ENCODE assay signal across 13 cellular contexts in genomic region chr12:116427200-116427932, GRCh38.
DNase-seq lines count a peak whose midpoint lies in the region; ATAC-seq and TF ChIP-seq lines count a peak whose summit lies in the region.
"Had no signal": no experiment of that assay in that cellular context is flagged by ENCODE, and none has a peak within 500 bp of the region (broad histone marks: within the 10 kb centered on the region; RNA-seq: fewer than 3 reads in every experiment).

No MANE protein-coding gene starts in this region.

- peak; percentile 74 for DNase-seq in G401 (ENCODE audit: low spot score)
- peak; percentile 98 for DNase-seq in NT2/D1 (ENCODE audit: low read depth, low spot score)
- DNase-seq in fibroblast of pulmonary artery (ENCODE audit: low read depth), result peak; percentile 20
- DNase-seq in osteocyte (ENCODE audit: extremely low spot score, unreplicated experiment), result no peak
- no peak for DNase-seq in GM10248 (ENCODE audit: extremely low spot score)
- no peak for DNase-seq in ecto neural progenitor cell (ENCODE audit: low spot score)
- DNase-seq in A673 (ENCODE audit: low spot score), result no peak
- DNase-seq: activated B cell treated with CpG ODN at 0.5 μM for 24 hours, anterior cingulate cortex, head of caudate nucleus, sigmoid colon had no signal

- intact Hi-C loops in A673 (cut with micrococcal nuclease; ENCODE audit: unreplicated experiment), result no loop called here

- ATAC-seq in GM18505 (IDR thresholded peaks at IDR 0.05; ENCODE audit: unreplicated experiment), result no peak

- H3K27me3 ChIP-seq in NT2/D1 (ENCODE audit: insufficient read depth, insufficient read length) (no peaks in the 10 kb centered on the region), A673 (replicated peaks; ENCODE audit: insufficient read depth, low read depth, low read length, poor library complexity) (no peaks in the 10 kb centered on the region)
- H3K27me3 ChIP-seq: MG63, sigmoid colon had no signal

- in situ Hi-C loops in G401 (cut with HindIII; ENCODE audit: low sequenced_read_pairs), result no loop called here

- peak overlapping the region; percentile 15 for H3K4me3 ChIP-seq in NT2/D1 (ENCODE audit: insufficient read length, low read depth)
- H3K4me3 ChIP-seq in fibroblast of pulmonary artery (replicated peaks; ENCODE audit: low read depth, low read length), result no peak overlapping the region
- no peak overlapping the region for H3K4me3 ChIP-seq in A673 (ENCODE audit: low read depth, low read length, poor library complexity, severe bottlenecking)
- H3K4me3 ChIP-seq: MG63, sigmoid colon had no signal

- no TSS peak for BruUV-seq in A673 (replicated peaks; lab: Mats Ljungman, UMichigan)

- H3K27ac Mint-ChIP-seq in osteocyte (ENCODE audit: unreplicated experiment), result peak overlapping the region; percentile 82
- H3K27ac Mint-ChIP-seq: activated B cell treated with CpG ODN at 0.5 μM for 24 hours had no signal

- no peaks in the 10 kb centered on the region for H3K9me3 Mint-ChIP-seq in osteocyte (ENCODE audit: unreplicated experiment)
- H3K9me3 Mint-ChIP-seq: activated B cell treated with CpG ODN at 0.5 μM for 24 hours had no signal

- peak overlapping the region; percentile 63 for H3K9ac ChIP-seq in NT2/D1 (ENCODE audit: insufficient read length, low read depth)

- no peak overlapping the region for H3K27ac ChIP-seq in A673 (ENCODE audit: low read depth, low read length, poor library complexity, severe bottlenecking)

- no peaks in the 10 kb centered on the region for H3K36me3 Mint-ChIP-seq in osteocyte (ENCODE audit: unreplicated experiment)

- H3K9me3 ChIP-seq in NT2/D1 (ENCODE audit: insufficient read depth, low read length) (peaks cover 2% of the 10 kb centered on the region; the same call in 1 of the 2 replicates), A673 (ENCODE audit: low read depth, low read length, poor library complexity, severe bottlenecking) (no peaks in the 10 kb centered on the region)

- peaks cover 58% of the 10 kb centered on the region for H3K4me1 Mint-ChIP-seq in osteocyte (ENCODE audit: unreplicated experiment)
- H3K4me1 Mint-ChIP-seq: activated B cell treated with CpG ODN at 0.5 μM for 24 hours had no signal

- peak overlapping the region; percentile 27 for H3K4me3 Mint-ChIP-seq in osteocyte (ENCODE audit: unreplicated experiment)
- H3K4me3 Mint-ChIP-seq: activated B cell treated with CpG ODN at 0.5 μM for 24 hours had no signal

- no peak for TF ChIP-seq POLR2A in GM18505 (IDR thresholded peaks at IDR 0.05; ENCODE audit: borderline replicate concordance, extremely low read depth, insufficient read depth, insufficient read length)

- H3K27me3 Mint-ChIP-seq in osteocyte (ENCODE audit: unreplicated experiment), result no peaks in the 10 kb centered on the region
- H3K27me3 Mint-ChIP-seq: activated B cell treated with CpG ODN at 0.5 μM for 24 hours had no signal

- CTCF ChIA-PET in GM10248 (lab: Yijun Ruan, JAX), result no interaction called here
- CTCF ChIA-PET in A673 (lab: Charles Lee), result no interaction called here

- no peak for TF ChIP-seq CTCF in fibroblast of pulmonary artery (IDR thresholded peaks at IDR 0.05; ENCODE audit: low read length, missing control alignments)
- TF ChIP-seq CTCF in osteocyte (IDR thresholded peaks at IDR 0.05), result no peak
- TF ChIP-seq CTCF in GM10248 (IDR thresholded peaks at IDR 0.05; ENCODE audit: control extremely low read depth, extremely low read depth, low read depth, missing control alignments), result no peak
- TF ChIP-seq CTCF in A673 (conservative IDR thresholded peaks at IDR 0.05; ENCODE audit: low read depth, low read length), result no peak

- H3K4me1 ChIP-seq in NT2/D1 (ENCODE audit: insufficient read depth, insufficient read length) (peaks cover 19% of the 10 kb centered on the region), A673 (ENCODE audit: insufficient read depth, low read length, poor library complexity, severe bottlenecking) (no peaks in the 10 kb centered on the region)

- POLR2A ChIA-PET in GM10248 (lab: Yijun Ruan, JAX), result no interaction called here
- POLR2A ChIA-PET in A673 (lab: Charles Lee; ENCODE audit: low non-redundant PET), result no interaction called here

- H3K36me3 ChIP-seq in NT2/D1 (ENCODE audit: insufficient read depth, insufficient read length, low read length), result no peaks in the 10 kb centered on the region
- no peaks in the 10 kb centered on the region for H3K36me3 ChIP-seq in A673 (ENCODE audit: insufficient read depth, low read length, poor library complexity, severe bottlenecking)
- H3K36me3 ChIP-seq: MG63, sigmoid colon had no signal

Comparison
In these comparisons a context has a peak if more than half of its experiments do, and no peak if none do; other contexts are left out.
1. DNase-seq: peak in G401 (single experiment), NT2/D1 (single experiment) and fibroblast of pulmonary artery (single experiment); none in osteocyte (single experiment), GM10248 (single experiment), ecto neural progenitor cell (single experiment) and A673 (single experiment).